In the genomic region with DNA sequence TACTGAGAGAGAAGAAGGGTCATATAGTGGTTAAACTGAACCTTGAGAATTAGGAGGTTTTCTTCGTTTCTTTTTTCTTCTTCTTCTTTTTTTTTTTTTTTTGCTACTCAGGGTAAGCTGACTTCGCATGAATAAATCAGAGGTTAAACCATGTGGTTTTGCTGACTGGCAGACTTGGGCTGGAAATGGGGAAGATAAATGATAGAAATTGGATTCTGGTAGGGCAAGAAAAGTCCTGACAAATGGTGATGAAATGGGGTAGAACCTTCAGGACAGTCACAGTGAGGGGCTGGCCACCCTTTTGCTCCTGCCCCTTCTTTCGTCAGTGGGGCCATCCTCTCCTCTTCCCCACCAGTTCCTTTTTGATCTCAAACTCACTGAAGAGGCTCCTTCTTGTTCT, we compare ENCODE assay signal across 11 cellular contexts. TPM values are rescaled to one million over a fixed set of nuclear protein-coding genes. Genes with fewer than 3 reads are reported as not detected.
DNase-seq lines count a peak whose midpoint lies in the region; ATAC-seq, FAIRE-seq and TF ChIP-seq lines count a peak whose summit lies in the region.
"Had no signal": no experiment of that assay in that cellular context is flagged by ENCODE, and none has a peak within 500 bp of the region (broad histone marks: within the 10 kb centered on the region; RNA-seq: fewer than 3 reads in every experiment).

No MANE protein-coding gene starts in this region.

- WGBS in suprapubic skin, result 62% methylated on average over 3 of the region's 3 CpGs
- WGBS in ovary, 3 donors, result 48 to 59% (median 56%) methylated on average over 3 of the region's 3 CpGs

- H3K9me3 ChIP-seq in SK-N-MC (ENCODE audit: low read depth, low read length) (no peaks in the 10 kb centered on the region), suprapubic skin (no peaks in the 10 kb centered on the region), ovary (no peaks in the 10 kb centered on the region)

- H3K36me3 Mint-ChIP-seq in activated CD8-positive, alpha-beta memory T cell treated with anti-CD3 and anti-CD28 coated beads, Interleukin-2, amount 10 ng/mL, durations not matched to agents 7 days and 5 days, result peaks cover 10% of the 10 kb centered on the region

- no peak for DNase-seq in activated CD8-positive, alpha-beta memory T cell treated with anti-CD3 and anti-CD28 coated beads, Interleukin-2, amount 10 ng/mL, durations not matched to agents 7 days and 5 days
- DNase-seq in activated CD8-positive, alpha-beta memory T cell treated with anti-CD3 and anti-CD28 coated beads for 24 hours, result no peak
- no peak for DNase-seq in SK-N-MC (ENCODE audit: low read depth, low spot score)
- DNase-seq in left ventricle myocardium superior, result no peak
- no peak for DNase-seq in suprapubic skin (ENCODE audit: low spot score in 2 of 2)
- DNase-seq in frontal cortex (ENCODE audit: low spot score in 2 of 2), result no peak
- DNase-seq in ovary, result no peak
- DNase-seq: activated gamma-delta T cell treated with Interleukin-2 at 50 U/mL for 16 hours had no signal

- H3K4me1 ChIP-seq in suprapubic skin (peaks cover 18% of the 10 kb centered on the region), ovary (ENCODE audit: insufficient read depth) (peaks cover 1% of the 10 kb centered on the region)

- no peak overlapping the region for H3K4me3 ChIP-seq in SK-N-MC
- no peak overlapping the region for H3K4me3 ChIP-seq in suprapubic skin
- H3K4me3 ChIP-seq in ovary, result no peak overlapping the region
- H3K4me3 ChIP-seq: SJSA1 had no signal

- H3K4me1 Mint-ChIP-seq in activated CD8-positive, alpha-beta memory T cell treated with anti-CD3 and anti-CD28 coated beads, Interleukin-2, amount 10 ng/mL, durations not matched to agents 7 days and 5 days, result peaks cover 19% of the 10 kb centered on the region

- TF ChIP-seq POLR2A in suprapubic skin (IDR thresholded peaks at IDR 0.05) (no peak), ovary (IDR thresholded peaks at IDR 0.05) (no peak)

- H3K9ac ChIP-seq in SK-N-MC (ENCODE audit: insufficient read length), result no peak overlapping the region

- peaks cover 4% of the 10 kb centered on the region for H3K9me3 Mint-ChIP-seq in activated CD8-positive, alpha-beta memory T cell treated with anti-CD3 and anti-CD28 coated beads, Interleukin-2, amount 10 ng/mL, durations not matched to agents 7 days and 5 days (ENCODE audit: low read depth)

- peak overlapping the region; percentile 5 for H3K4me3 Mint-ChIP-seq in activated CD8-positive, alpha-beta memory T cell treated with anti-CD3 and anti-CD28 coated beads, Interleukin-2, amount 10 ng/mL, durations not matched to agents 7 days and 5 days

- no peak for ATAC-seq in activated CD8-positive, alpha-beta memory T cell treated with anti-CD3 and anti-CD28 coated beads, Interleukin-2, amount 10 ng/mL, durations not matched to agents 7 days and 5 days
- peak; percentile 6 for ATAC-seq in left ventricle myocardium superior
- no peak for ATAC-seq in GM21381 (IDR thresholded peaks at IDR 0.05; ENCODE audit: unreplicated experiment)
- ATAC-seq: esophagus mucosa had no signal

- peaks cover 26% of the 10 kb centered on the region for H3K27me3 Mint-ChIP-seq in activated CD8-positive, alpha-beta memory T cell treated with anti-CD3 and anti-CD28 coated beads, Interleukin-2, amount 10 ng/mL, durations not matched to agents 7 days and 5 days

- TF ChIP-seq CTCF in suprapubic skin (IDR thresholded peaks at IDR 0.05) (no peak), ovary (IDR thresholded peaks at IDR 0.05) (no peak)

- TF ChIP-seq EP300 in suprapubic skin (IDR thresholded peaks at IDR 0.05), result no peak
- TF ChIP-seq EP300 in ovary (IDR thresholded peaks at IDR 0.05), result no peak

- CTCF ChIA-PET in activated CD8-positive, alpha-beta memory T cell treated with anti-CD3 and anti-CD28 coated beads, Interleukin-2, amount 10 ng/mL, durations not matched to agents 7 days and 5 days (lab: Charles Lee), result no interaction called here

- H3K27ac ChIP-seq in SK-N-MC (peak overlapping the region; percentile 26; the same call in 1 of the 2 replicates), suprapubic skin (peak overlapping the region; percentile 96), ovary (no peak overlapping the region)
- H3K27ac ChIP-seq: SJSA1 had no signal

- no peak overlapping the region for H3K27ac Mint-ChIP-seq in activated CD8-positive, alpha-beta memory T cell treated with anti-CD3 and anti-CD28 coated beads, Interleukin-2, amount 10 ng/mL, durations not matched to agents 7 days and 5 days

- no peak for FAIRE-seq in frontal cortex (lab: Jason Lieb, UNC)

- H3K36me3 ChIP-seq in SK-N-MC (ENCODE audit: insufficient read depth, low read length) (no peaks in the 10 kb centered on the region; the same call in none of the 2 replicates), suprapubic skin (no peaks in the 10 kb centered on the region), ovary (no peaks in the 10 kb centered on the region)

- intact Hi-C loops in left ventricle myocardium superior (cut with micrococcal nuclease) (no loop called here), ovary (cut with DNase I) (no loop called here)

- H3K27me3 ChIP-seq in suprapubic skin (no peaks in the 10 kb centered on the region), ovary (no peaks in the 10 kb centered on the region)
- H3K27me3 ChIP-seq: SJSA1 had no signal

RNA-seq across cellular contexts. Expression of a gene that starts 1.6 kb away (rescaled TPM):
- 10 to 100 TPM in 1 of 2 experiments, 1 to 10 TPM in 1; 7.9 to 10.1 TPM for total RNA-seq in activated CD8-positive, alpha-beta memory T cell treated with anti-CD3 and anti-CD28 coated beads, Interleukin-2, amount 10 ng/mL, durations not matched to agents 7 days and 5 days
- total RNA-seq in left ventricle myocardium superior (25.0 TPM), suprapubic skin (10 to 100 TPM; 27.6 to 64.9 (median 35.8) TPM), frontal cortex (9.8 TPM), ovary (10 to 100 TPM; 14.1 to 23.7 (median 19.8) TPM)
- 10 to 100 TPM; 14.5 to 23.0 TPM for polyA plus RNA-seq in ovary

Comparison
In these comparisons a context has a peak if more than half of its experiments do, and no peak if none do; other contexts are left out.
1. H3K27ac ChIP-seq: peak in SK-N-MC (single experiment) and suprapubic skin (single experiment); none in ovary (0 of 2).